ENCODE assay signal across 8 cellular contexts in the genomic region with DNA sequence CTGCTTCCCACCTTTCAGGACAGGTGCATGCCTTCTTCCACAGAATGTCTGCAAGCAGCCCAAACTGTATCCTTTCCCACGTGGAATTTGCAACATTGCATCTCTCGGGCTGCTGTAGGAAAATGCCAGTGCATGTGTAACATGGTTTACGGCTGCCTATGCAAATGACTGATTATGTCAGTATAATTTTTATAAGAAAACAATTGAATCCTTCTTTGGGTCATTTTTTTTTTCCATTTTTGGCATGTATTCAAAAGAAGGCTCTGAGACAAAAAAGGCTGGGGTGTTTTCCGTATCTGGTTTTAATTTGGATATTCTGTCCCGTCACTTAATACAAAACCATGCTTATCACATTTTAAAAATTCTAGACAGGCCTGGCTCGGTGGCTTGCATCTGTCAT. TPM values are rescaled to one million over a fixed set of nuclear protein-coding genes. Genes with fewer than 3 reads are reported as not detected.
"Had no signal": no experiment of that assay in that cellular context is flagged by ENCODE, and none has a peak within 500 bp of the region (broad histone marks: within the 10 kb centered on the region; RNA-seq: fewer than 3 reads in every experiment).

No MANE protein-coding gene starts in this region.

RNA-seq across cellular contexts. Expression of gene OCM, which starts 0.5 kb away (rescaled TPM):
- total RNA-seq: LHCN-M2, MCF 10A, OCI-LY7, PC-9, Right ventricle myocardium inferior, RPMI7951, SJCRH30, SK-MEL-5 had no signal
